10 cellular contexts compared by ENCODE assay signal in the genomic region with DNA sequence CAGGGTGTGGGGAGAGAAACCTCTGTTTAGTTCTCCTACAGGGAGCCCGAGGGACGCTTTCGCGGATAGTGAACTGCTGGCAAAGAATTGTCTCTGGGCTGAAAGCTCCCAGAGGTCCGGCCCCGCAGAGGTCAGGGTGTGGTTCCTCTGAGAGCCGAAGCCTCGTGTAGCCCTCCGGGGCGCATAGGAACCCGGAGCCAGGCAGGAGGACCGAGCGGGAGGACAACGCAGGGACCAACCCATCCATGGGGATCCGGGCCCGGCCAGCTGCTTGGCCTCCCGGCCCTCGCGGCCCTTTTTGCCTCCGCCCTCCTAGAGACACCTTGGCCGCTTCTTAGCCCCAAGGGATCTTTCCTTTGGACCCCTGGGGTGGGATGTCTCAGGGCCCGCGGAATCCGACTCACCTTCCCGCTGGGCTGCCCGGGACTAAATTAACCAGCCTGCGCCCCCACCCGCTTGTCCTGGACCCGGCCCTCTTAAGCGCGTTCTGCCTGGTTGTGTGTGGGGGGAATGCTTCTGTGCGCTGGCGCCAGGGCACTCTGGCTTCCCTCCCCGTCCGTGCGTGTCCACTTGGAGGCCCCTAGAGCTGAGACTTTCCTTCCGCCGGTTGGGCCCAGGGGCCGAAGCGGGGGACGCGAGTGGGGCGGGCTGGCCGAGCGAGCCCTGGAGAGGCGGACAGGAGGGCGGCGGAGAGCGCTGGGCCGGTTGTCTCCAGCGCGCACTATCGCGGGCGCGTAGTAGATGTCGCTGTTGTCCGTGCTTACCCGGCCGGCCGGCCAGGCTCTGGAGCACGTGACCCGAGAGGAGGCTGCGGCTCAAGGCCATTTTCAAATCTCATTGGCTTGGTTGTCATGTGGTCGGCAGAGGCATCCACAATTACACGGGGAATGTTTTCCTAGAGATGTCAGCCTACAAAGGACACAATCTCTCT. TPM values are rescaled to one million over a fixed set of nuclear protein-coding genes. Genes with fewer than 3 reads are reported as not detected.
A peak's percentile ranks its signal among the peaks of the same experiment; 100 is the strongest.
DNase-seq lines count a peak whose midpoint lies in the region; ATAC-seq and TF ChIP-seq lines count a peak whose summit lies in the region.
"Had no signal": no experiment of that assay in that cellular context is flagged by ENCODE, and none has a peak within 500 bp of the region (broad histone marks: within the 10 kb centered on the region; RNA-seq: fewer than 3 reads in every experiment).

A gene (plus strand): TSS at position 896 of the 931 bp plus-strand sequence. CDS start 56 bp downstream, outside the sequence.

- H3K27ac Mint-ChIP-seq in neural crest cell (ENCODE audit: unreplicated experiment), result no peak within 1 kb of the TSS

- CTCF ChIA-PET in A673 (lab: Charles Lee), result no interaction called here
- CTCF ChIA-PET in GM10248 (lab: Yijun Ruan, JAX), result no interaction called here

- H3K27me3 Mint-ChIP-seq in neural crest cell (ENCODE audit: low read depth), result peaks cover 99% of the 10 kb centered on the region

- peak within 1 kb of the TSS; percentile 73 for H3K4me3 ChIP-seq in A673 (ENCODE audit: low read depth, low read length, poor library complexity, severe bottlenecking)
- peak within 1 kb of the TSS; percentile 7; the same call in 1 of the 2 replicates for H3K4me3 ChIP-seq in H7 (ENCODE audit: insufficient read depth, low read depth, low read length)

- H3K9me3 Mint-ChIP-seq in neural crest cell, result peaks cover 7% of the 10 kb centered on the region

- peak; percentile 53 for TF ChIP-seq CTCF in A673 (conservative IDR thresholded peaks at IDR 0.05; ENCODE audit: low read depth, low read length)
- TF ChIP-seq CTCF in neural crest cell (conservative IDR thresholded peaks at IDR 0.05), result peak; percentile 27
- no peak for TF ChIP-seq CTCF in GM10248 (IDR thresholded peaks at IDR 0.05; ENCODE audit: control extremely low read depth, extremely low read depth, low read depth, missing control alignments)

- no peak for ATAC-seq in HG03442 (IDR thresholded peaks at IDR 0.05; ENCODE audit: unreplicated experiment)

- H3K4me3 Mint-ChIP-seq in neural crest cell, result peak within 1 kb of the TSS; percentile 39

- intact Hi-C loops in A673 (cut with micrococcal nuclease; ENCODE audit: unreplicated experiment), result no loop called here

- peak within 1 kb of the TSS; percentile 88 for H3K27ac ChIP-seq in A673 (ENCODE audit: low read depth, low read length, poor library complexity, severe bottlenecking)

- DNase-seq in A673 (ENCODE audit: low spot score), result peak; percentile 89
- peak; percentile 93 for DNase-seq in H7
- DNase-seq in ecto neural progenitor cell (ENCODE audit: low spot score), result peak; percentile 70
- no peak for DNase-seq in neural crest cell (ENCODE audit: low read depth, low spot score)
- no peak for DNase-seq in AG08396 (ENCODE audit: low spot score)
- DNase-seq in stimulated activated CD4-positive, alpha-beta T cell treated with anti-CD3 and anti-CD28 coated beads, Interleukin-2, amount 100 ng/mL, for 48 hours, result no peak
- DNase-seq in GM10248 (ENCODE audit: extremely low spot score), result no peak
- DNase-seq: activated CD4-positive, CD25-positive, alpha-beta regulatory T cell; NCI-H2171 treated with DMSO at 0.1 percent for 48 hours had no signal

- POLR2A ChIA-PET in A673 (lab: Charles Lee; ENCODE audit: low non-redundant PET) (no interaction called here), GM10248 (lab: Yijun Ruan, JAX) (no interaction called here)

- peaks cover 37% of the 10 kb centered on the region for H3K4me1 ChIP-seq in A673 (ENCODE audit: insufficient read depth, low read length, poor library complexity, severe bottlenecking)

- TSS peak; percentile 39 for BruUV-seq in A673 (replicated peaks; lab: Mats Ljungman, UMichigan)

- no peaks in the 10 kb centered on the region for H3K27me3 ChIP-seq in A673 (replicated peaks; ENCODE audit: insufficient read depth, low read depth, low read length, poor library complexity)
- peaks cover 100% of the 10 kb centered on the region for H3K27me3 ChIP-seq in H7 (ENCODE audit: control insufficient read depth, insufficient read depth, low read length)

- H3K36me3 Mint-ChIP-seq in neural crest cell (ENCODE audit: low read depth), result peaks cover 10% of the 10 kb centered on the region

- peaks cover 85% of the 10 kb centered on the region for H3K36me3 ChIP-seq in A673 (ENCODE audit: insufficient read depth, low read length, poor library complexity, severe bottlenecking)
- H3K36me3 ChIP-seq in H7 (replicated peaks; ENCODE audit: control insufficient read depth, insufficient read depth, low read length), result no peaks in the 10 kb centered on the region

- H3K4me1 Mint-ChIP-seq in neural crest cell, result no peaks in the 10 kb centered on the region

- no peaks in the 10 kb centered on the region for H3K9me3 ChIP-seq in A673 (ENCODE audit: low read depth, low read length, poor library complexity, severe bottlenecking)

RNA-seq across cellular contexts. Expression of the gene that starts here (rescaled TPM):
- total RNA-seq in A673 (2021) (88.6 and 98.3 TPM in 2 replicates), neural crest cell (not detected in 2 replicates)
- total RNA-seq in H7 (2014; rRNA removed; shearing (Covaris generic)), result 0.03 TPM in 1 of 2 replicates, not detected in the other

Comparison
In these comparisons a context has a peak if more than half of its experiments do, and no peak if none do; other contexts are left out.
1. RNA of the gene that starts here (total RNA-seq): 88.6 to 98.3 TPM in A673; 0.03 TPM in H7 and not detected in neural crest cell; every median in the first group is over 10 times any median in the second.
2. Peak in DNase-seq and H3K4me3 ChIP-seq in H7; RNA of the gene not detected or under 1 TPM.
3. DNase-seq: peak in A673 (single experiment) and ecto neural progenitor cell (single experiment); none in neural crest cell (single experiment), AG08396 (single experiment), stimulated activated CD4-positive, alpha-beta T cell treated with anti-CD3 and anti-CD28 coated beads, Interleukin-2, amount 100 ng/mL, for 48 hours (0 of 2) and GM10248 (single experiment).